In the genomic region with DNA sequence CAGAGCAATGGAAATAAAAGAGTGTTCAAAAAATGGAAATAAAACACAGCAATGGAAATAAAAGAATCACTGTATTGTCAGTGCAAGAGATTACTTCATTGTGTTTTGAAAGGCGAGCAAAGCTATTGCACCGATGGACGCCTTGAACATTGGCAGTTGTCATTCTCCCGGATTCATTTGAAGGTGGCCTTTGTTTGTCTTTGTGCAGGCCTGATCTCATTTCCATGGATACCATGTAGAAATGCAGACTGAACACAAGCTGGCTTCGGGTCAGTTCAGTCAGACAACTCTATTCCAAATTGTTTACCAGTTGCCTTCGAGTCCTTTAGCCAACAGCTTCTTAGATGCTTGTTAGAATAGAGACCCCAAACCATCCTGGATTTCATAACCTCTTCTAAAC, we compare ENCODE assay signal across 13 cellular contexts. TPM values are rescaled to one million over a fixed set of nuclear protein-coding genes. Genes with fewer than 3 reads are reported as not detected.
DNase-seq lines count a peak whose midpoint lies in the region; ATAC-seq and TF ChIP-seq lines count a peak whose summit lies in the region.
"Had no signal": no experiment of that assay in that cellular context is flagged by ENCODE, and none has a peak within 500 bp of the region (broad histone marks: within the 10 kb centered on the region; RNA-seq: fewer than 3 reads in every experiment).

No MANE protein-coding gene starts in this region.

- H3K27ac ChIP-seq in ACC112 (ENCODE audit: low read depth, low read length), result peak overlapping the region; percentile 9; the same call in 1 of the 2 replicates
- peak overlapping the region; percentile 95 for H3K27ac ChIP-seq in epithelial cell of prostate
- H3K27ac ChIP-seq in neural cell (ENCODE audit: low read length), result peak overlapping the region; percentile 65

- intact Hi-C loops in Right ventricle myocardium superior (cut with DNase I), result no loop called here

- peak; percentile 69 for DNase-seq in NCI-H748 (lab: John Stamatoyannopoulos, UW; ENCODE audit: unreplicated experiment)
- no peak for DNase-seq in epithelial cell of prostate (ENCODE audit: low read depth, low spot score)
- DNase-seq in Right ventricle myocardium superior, result no peak
- DNase-seq: activated CD4-positive, alpha-beta memory T cell treated with anti-CD3 and anti-CD28 coated beads, Interleukin-2, amount 10 ng/mL, durations not matched to agents 7 days and 5 days; effector CD4-positive, alpha-beta T cell; natural killer cell; NCI-H1048; T-helper 2 cell had no signal

- H3F3A ChIP-seq in neural cell (ENCODE audit: insufficient read depth, low read length, poor library complexity, severe bottlenecking), result no peaks in the 10 kb centered on the region

- TF ChIP-seq CTCF in neural cell (IDR thresholded peaks at IDR 0.05; ENCODE audit: poor library complexity, severe bottlenecking), result no peak

- H3K79me2 ChIP-seq in ACC112 (ENCODE audit: control insufficient read depth, insufficient read depth, low read length, unreplicated experiment) (peaks cover 62% of the 10 kb centered on the region), neural cell (replicated peaks; ENCODE audit: insufficient read depth, low read length) (no peaks in the 10 kb centered on the region)

- H3K4me1 ChIP-seq in ACC112 (ENCODE audit: control insufficient read depth, insufficient read depth, low read length, unreplicated experiment), result peaks cover 32% of the 10 kb centered on the region

- peak overlapping the region; percentile 24 for H3K9ac ChIP-seq in neural cell (ENCODE audit: low read length)

- H3K36me3 ChIP-seq in ACC112 (ENCODE audit: insufficient read depth, low read length) (peaks cover 16% of the 10 kb centered on the region; the same call in 1 of the 2 replicates), neural cell (ENCODE audit: insufficient read depth, low read length) (no peaks in the 10 kb centered on the region)

- no peaks in the 10 kb centered on the region for H3K9me2 ChIP-seq in neural cell (ENCODE audit: insufficient read depth, low read length)

- no peaks in the 10 kb centered on the region for H4K20me1 ChIP-seq in neural cell (ENCODE audit: insufficient read depth)

- no peak for TF ChIP-seq RAD21 in neural cell (conservative IDR thresholded peaks at IDR 0.05)

- peak; percentile 69 for TF ChIP-seq EP300 in neural cell (conservative IDR thresholded peaks at IDR 0.05; ENCODE audit: poor library complexity, severe bottlenecking)

- no peak for ATAC-seq in Right ventricle myocardium superior (ENCODE audit: poor library complexity)
- ATAC-seq in esophagus mucosa, result no peak
- ATAC-seq in HG03457 (IDR thresholded peaks at IDR 0.05; ENCODE audit: unreplicated experiment), result no peak
- no peak for ATAC-seq in HG03025 (IDR thresholded peaks at IDR 0.05; ENCODE audit: low FRiP score, unreplicated experiment)
- ATAC-seq: natural killer cell had no signal

- peak overlapping the region; percentile 67 for H3K4me2 ChIP-seq in neural cell (ENCODE audit: low read length)

- H2AFZ ChIP-seq in ACC112 (ENCODE audit: low read length, unreplicated experiment) (peak overlapping the region; percentile 23), neural cell (ENCODE audit: low read depth, low read length) (peak overlapping the region; percentile 17)

- no peak overlapping the region for H3K4me3 ChIP-seq in ACC112 (ENCODE audit: low read depth, low read length)
- H3K4me3 ChIP-seq in neural cell (ENCODE audit: low read length), result peak overlapping the region; percentile 36

- no peaks in the 10 kb centered on the region for H3K27me3 ChIP-seq in ACC112 (ENCODE audit: insufficient read depth, low read length)
- H3K27me3 ChIP-seq in neural cell (ENCODE audit: insufficient read depth, low read depth, low read length), result no peaks in the 10 kb centered on the region

- no peaks in the 10 kb centered on the region for H3K9me3 ChIP-seq in neural cell (ENCODE audit: low read length)

TF ChIP-seq in neural cell, 6 proteins besides CTCF, POLR2A, EP300 and RAD21:
- TF ChIP-seq POLR2AphosphoS5 (IDR thresholded peaks at IDR 0.05) (peak; percentile 34), SMC3 (conservative IDR thresholded peaks at IDR 0.05; ENCODE audit: poor library complexity) (no peak), TAF1 (IDR thresholded peaks at IDR 0.05; ENCODE audit: low read depth) (no peak), MXI1 (conservative IDR thresholded peaks at IDR 0.05; ENCODE audit: poor library complexity, severe bottlenecking) (no peak), EZH2 (IDR thresholded peaks at IDR 0.05; ENCODE audit: borderline replicate concordance, insufficient read depth, low read length, poor library complexity, severe bottlenecking) (no peak)
- TF ChIP-seq, protein P1, sequence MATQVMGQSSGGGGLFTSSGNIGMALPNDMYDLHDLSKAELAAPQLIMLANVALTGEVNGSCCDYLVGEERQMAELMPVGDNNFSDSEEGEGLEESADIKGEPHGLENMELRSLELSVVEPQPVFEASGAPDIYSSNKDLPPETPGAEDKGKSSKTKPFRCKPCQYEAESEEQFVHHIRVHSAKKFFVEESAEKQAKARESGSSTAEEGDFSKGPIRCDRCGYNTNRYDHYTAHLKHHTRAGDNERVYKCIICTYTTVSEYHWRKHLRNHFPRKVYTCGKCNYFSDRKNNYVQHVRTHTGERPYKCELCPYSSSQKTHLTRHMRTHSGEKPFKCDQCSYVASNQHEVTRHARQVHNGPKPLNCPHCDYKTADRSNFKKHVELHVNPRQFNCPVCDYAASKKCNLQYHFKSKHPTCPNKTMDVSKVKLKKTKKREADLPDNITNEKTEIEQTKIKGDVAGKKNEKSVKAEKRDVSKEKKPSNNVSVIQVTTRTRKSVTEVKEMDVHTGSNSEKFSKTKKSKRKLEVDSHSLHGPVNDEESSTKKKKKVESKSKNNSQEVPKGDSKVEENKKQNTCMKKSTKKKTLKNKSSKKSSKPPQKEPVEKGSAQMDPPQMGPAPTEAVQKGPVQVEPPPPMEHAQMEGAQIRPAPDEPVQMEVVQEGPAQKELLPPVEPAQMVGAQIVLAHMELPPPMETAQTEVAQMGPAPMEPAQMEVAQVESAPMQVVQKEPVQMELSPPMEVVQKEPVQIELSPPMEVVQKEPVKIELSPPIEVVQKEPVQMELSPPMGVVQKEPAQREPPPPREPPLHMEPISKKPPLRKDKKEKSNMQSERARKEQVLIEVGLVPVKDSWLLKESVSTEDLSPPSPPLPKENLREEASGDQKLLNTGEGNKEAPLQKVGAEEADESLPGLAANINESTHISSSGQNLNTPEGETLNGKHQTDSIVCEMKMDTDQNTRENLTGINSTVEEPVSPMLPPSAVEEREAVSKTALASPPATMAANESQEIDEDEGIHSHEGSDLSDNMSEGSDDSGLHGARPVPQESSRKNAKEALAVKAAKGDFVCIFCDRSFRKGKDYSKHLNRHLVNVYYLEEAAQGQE (IDR thresholded peaks at IDR 0.05; ENCODE audit: borderline replicate concordance), result peak; percentile 55

RNA-seq across cellular contexts. Expression of a gene that starts 8.3 kb away (rescaled TPM):
- polyA plus RNA-seq in neural cell, result 0.20 and 0.34 TPM in 2 replicates
- 0.24 and 0.46 TPM in 2 replicates for polyA minus RNA-seq in neural cell
- total RNA-seq in Right ventricle myocardium superior (0.97 TPM), esophagus mucosa (31.3 TPM)

Comparison
In these comparisons a context has a peak if more than half of its experiments do, and no peak if none do; other contexts are left out.
1. H3K27ac ChIP-seq: peak in every context shown above with its lines; median percentile 95 in epithelial cell of prostate; 65 in neural cell; 9 in ACC112.
2. RNA of a gene that starts 8.3 kb away (total RNA-seq): 31.3 TPM in esophagus mucosa (single experiment); 0.97 TPM in Right ventricle myocardium superior (single experiment); every median in the first group is over 10 times any median in the second.